1 cellular context compared by ENCODE assay signal in genomic region chr7:152395115-152395514, GRCh38.
TF ChIP-seq lines count a peak whose summit lies in the region.

No MANE protein-coding gene starts in this region.

TF ChIP-seq in K562, 482 proteins besides CTCF, POLR2A, EP300 and RAD21 (continued from another document):
- TF ChIP-seq, protein P1, sequence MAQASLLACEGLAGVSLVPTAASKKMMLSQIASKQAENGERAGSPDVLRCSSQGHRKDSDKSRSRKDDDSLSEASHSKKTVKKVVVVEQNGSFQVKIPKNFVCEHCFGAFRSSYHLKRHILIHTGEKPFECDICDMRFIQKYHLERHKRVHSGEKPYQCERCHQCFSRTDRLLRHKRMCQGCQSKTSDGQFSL (CRISPR knock-in tag; IDR thresholded peaks at IDR 0.05), result peak; percentile 51; the same call in 1 of the 2 replicates
- TF ChIP-seq, protein P1 (tag; IDR thresholded peaks at IDR 0.05), result peak in 1 of 2 experiments; percentile 19; a peak in 1 of 4 replicates
- TF ChIP-seq SMARCA5 (IDR thresholded peaks at IDR 0.05) (peak; percentile 73), MAX (CRISPR knock-in tag; IDR thresholded peaks at IDR 0.05) (peak; percentile 32; the same call in 1 of the 2 replicates), KLF13 (tag; IDR thresholded peaks at IDR 0.05; ENCODE audit: borderline replicate concordance, low read depth) (no peak), ZNF830 (CRISPR knock-in tag; IDR thresholded peaks at IDR 0.05) (no peak), CC2D1A (IDR thresholded peaks at IDR 0.05) (0 out of 2 replicates have a peak, but pooled peaks have one; percentile 45), GABPB1 (CRISPR knock-in tag; IDR thresholded peaks at IDR 0.05) (no peak), GTF2B (IDR thresholded peaks at IDR 0.05; ENCODE audit: extremely low read depth, insufficient read length) (no peak), ZNF75A (CRISPR knock-in tag; IDR thresholded peaks at IDR 0.05) (no peak), XRCC5 (IDR thresholded peaks at IDR 0.05; ENCODE audit: low read depth, low read length) (no peak), SMARCA4 (IDR thresholded peaks at IDR 0.05) (0 out of 2 replicates have a peak, but pooled peaks have one; percentile 23), BCOR (IDR thresholded peaks at IDR 0.05) (peak; percentile 78)
- TF ChIP-seq, protein P2, sequence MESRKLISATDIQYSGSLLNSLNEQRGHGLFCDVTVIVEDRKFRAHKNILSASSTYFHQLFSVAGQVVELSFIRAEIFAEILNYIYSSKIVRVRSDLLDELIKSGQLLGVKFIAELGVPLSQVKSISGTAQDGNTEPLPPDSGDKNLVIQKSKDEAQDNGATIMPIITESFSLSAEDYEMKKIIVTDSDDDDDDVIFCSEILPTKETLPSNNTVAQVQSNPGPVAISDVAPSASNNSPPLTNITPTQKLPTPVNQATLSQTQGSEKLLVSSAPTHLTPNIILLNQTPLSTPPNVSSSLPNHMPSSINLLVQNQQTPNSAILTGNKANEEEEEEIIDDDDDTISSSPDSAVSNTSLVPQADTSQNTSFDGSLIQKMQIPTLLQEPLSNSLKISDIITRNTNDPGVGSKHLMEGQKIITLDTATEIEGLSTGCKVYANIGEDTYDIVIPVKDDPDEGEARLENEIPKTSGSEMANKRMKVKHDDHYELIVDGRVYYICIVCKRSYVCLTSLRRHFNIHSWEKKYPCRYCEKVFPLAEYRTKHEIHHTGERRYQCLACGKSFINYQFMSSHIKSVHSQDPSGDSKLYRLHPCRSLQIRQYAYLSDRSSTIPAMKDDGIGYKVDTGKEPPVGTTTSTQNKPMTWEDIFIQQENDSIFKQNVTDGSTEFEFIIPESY (CRISPR knock-in tag; IDR thresholded peaks at IDR 0.05), result peak; percentile 96
